ENCODE assay signal across 27 cellular contexts in the genomic region with DNA sequence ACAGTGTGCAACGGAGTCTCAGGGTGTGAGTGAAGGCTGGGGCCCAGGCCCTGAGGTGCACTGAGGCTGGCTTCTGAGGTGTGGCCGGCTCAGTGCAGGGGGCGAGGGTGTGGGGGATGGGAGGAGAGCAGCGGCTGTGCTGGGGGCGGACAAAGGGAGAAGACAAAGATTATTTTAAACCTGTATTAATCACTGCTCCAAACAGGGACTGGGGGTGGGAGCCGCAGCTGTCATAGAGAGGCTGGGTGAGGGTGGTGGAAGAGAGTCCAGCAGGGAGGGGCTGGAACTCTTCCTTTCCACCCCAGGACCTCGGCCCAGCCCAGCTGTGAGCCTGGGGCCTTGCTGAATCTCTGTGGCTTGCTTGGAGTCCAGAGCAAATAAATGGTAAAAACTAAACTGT.
A peak's percentile ranks its signal among the peaks of the same experiment; 100 is the strongest.
DNase-seq lines count a peak whose midpoint lies in the region; FAIRE-seq and TF ChIP-seq lines count a peak whose summit lies in the region.
"Had no signal": no experiment of that assay in that cellular context is flagged by ENCODE, and none has a peak within 500 bp of the region (broad histone marks: within the 10 kb centered on the region; RNA-seq: fewer than 3 reads in every experiment).

No MANE protein-coding gene starts in this region.

- no peaks in the 10 kb centered on the region for H4K20me1 ChIP-seq in BLaER1

- H3K9ac ChIP-seq in BLaER1 (no peak overlapping the region), parathyroid adenoma (no peak overlapping the region)

- no peak overlapping the region for H2AFZ ChIP-seq in parathyroid adenoma

- no peak for TF ChIP-seq CTCF in parathyroid adenoma (IDR thresholded peaks at IDR 0.05)
- TF ChIP-seq CTCF in coronary artery (IDR thresholded peaks at IDR 0.05), result no peak
- TF ChIP-seq CTCF in D721Med (IDR thresholded peaks at IDR 0.05; ENCODE audit: insufficient read depth, missing control alignments), result no peak

- no peaks in the 10 kb centered on the region for H3K79me2 ChIP-seq in parathyroid adenoma

- H3K4me3 ChIP-seq in BLaER1 (no peak overlapping the region), SJCRH30 (no peak overlapping the region), parathyroid adenoma (ENCODE audit: low read depth, low read length) (no peak overlapping the region), coronary artery (no peak overlapping the region)
- H3K4me3 ChIP-seq: HAP-1, SK-N-MC had no signal

- peak; percentile 75 to 76 for DNase-seq in SJCRH30
- peak; percentile 60 for DNase-seq in myocyte (ENCODE audit: low read depth)
- no peak for DNase-seq in DMS153 treated with DMSO at 0.1 percent for 48 hours (lab: John Stamatoyannopoulos, UW; ENCODE audit: unreplicated experiment)
- no peak for DNase-seq in coronary artery (ENCODE audit: low spot score)
- DNase-seq in amniotic stem cell (lab: John Stamatoyannopoulos, UW), result no peak
- no peak for DNase-seq in D721Med (ENCODE audit: insufficient read length, low spot score)
- DNase-seq: C1 segment of cervical spinal cord; CD4-positive, alpha-beta memory T cell; COR-L47; DND-41; GOT3; HFFc6; KBM-7; MV-4-11; NCI-H1105; NCI-H146; NCI-H446 treated with DMSO at 0.1 percent for 48 hours; NCI-H526; SHP77 treated with DMSO at 0.1 percent for 48 hours had no signal

- H3K9me3 ChIP-seq in BLaER1, result no peaks in the 10 kb centered on the region
- no peaks in the 10 kb centered on the region for H3K9me3 ChIP-seq in SJCRH30 (replicated peaks)
- H3K9me3 ChIP-seq in parathyroid adenoma (ENCODE audit: control insufficient read depth, low read length), result no peaks in the 10 kb centered on the region
- H3K9me3 ChIP-seq: HAP-1 had no signal

- H3K27ac ChIP-seq in BLaER1 (no peak overlapping the region), SJCRH30 (peak overlapping the region; percentile 46), parathyroid adenoma (no peak overlapping the region), coronary artery (no peak overlapping the region)
- H3K27ac ChIP-seq: RWPE1, SK-N-MC had no signal

- H3K36me3 ChIP-seq in BLaER1, result no peaks in the 10 kb centered on the region
- H3K36me3 ChIP-seq in SJCRH30, result no peaks in the 10 kb centered on the region
- H3K36me3 ChIP-seq in parathyroid adenoma (ENCODE audit: control insufficient read depth, insufficient read depth, low read length), result no peaks in the 10 kb centered on the region
- H3K36me3 ChIP-seq: HAP-1 had no signal

- no peak for FAIRE-seq in D721Med (lab: Jason Lieb, UNC)
- FAIRE-seq: A204.1, GM12892, HTR-8/SVneo had no signal

- H3K4me2 ChIP-seq in BLaER1 (peak overlapping the region; percentile 11; the same call in 1 of the 2 replicates), parathyroid adenoma (ENCODE audit: low read length) (peak overlapping the region; percentile 23)

- peaks cover 9% of the 10 kb centered on the region; the same call in 1 of the 2 replicates for H3K4me1 ChIP-seq in BLaER1
- peaks cover 61% of the 10 kb centered on the region for H3K4me1 ChIP-seq in SJCRH30
- peaks cover 3% of the 10 kb centered on the region for H3K4me1 ChIP-seq in parathyroid adenoma
- H3K4me1 ChIP-seq: HAP-1 had no signal

- H3K27me3 ChIP-seq in BLaER1, result no peaks in the 10 kb centered on the region
- no peaks in the 10 kb centered on the region for H3K27me3 ChIP-seq in SJCRH30
- no peaks in the 10 kb centered on the region for H3K27me3 ChIP-seq in parathyroid adenoma (ENCODE audit: control insufficient read depth, insufficient read depth, low read length)

Comparison
In these comparisons a context has a peak if more than half of its experiments do, and no peak if none do; other contexts are left out.
1. DNase-seq: peak in SJCRH30 (2 of 2) and myocyte (single experiment); none in DMS153 treated with DMSO at 0.1 percent for 48 hours (single experiment), coronary artery (single experiment), amniotic stem cell (single experiment) and D721Med (single experiment).